Comparison of ENCODE assay signal across 1 cellular context in genomic region chr4:139176299-139177048, GRCh38.
TF ChIP-seq lines count a peak whose summit lies in the region.

No MANE protein-coding gene starts in this region.

TF ChIP-seq in K562, 482 proteins besides CTCF, POLR2A, EP300 and RAD21 (continued from another document and continues in another):
- TF ChIP-seq ZNF766 (CRISPR knock-in tag; conservative IDR thresholded peaks at IDR 0.05), result no peak
- no peak for TF ChIP-seq ZNF609 (CRISPR knock-in tag; IDR thresholded peaks at IDR 0.05; ENCODE audit: borderline replicate concordance)
- no peak for TF ChIP-seq GABPB1 (CRISPR knock-in tag; IDR thresholded peaks at IDR 0.05)
- TF ChIP-seq FIP1L1 (IDR thresholded peaks at IDR 0.05; ENCODE audit: low read depth, low read length, poor library complexity, severe bottlenecking), result peak; percentile 89
- no peak for TF ChIP-seq ZNF589 (CRISPR knock-in tag; IDR thresholded peaks at IDR 0.05; ENCODE audit: low read depth)
- TF ChIP-seq C11orf30 (IDR thresholded peaks at IDR 0.05; ENCODE audit: low read depth), result no peak
- TF ChIP-seq FOXO4 (CRISPR knock-in tag; IDR thresholded peaks at IDR 0.05), result no peak
- TF ChIP-seq TCF7 (IDR thresholded peaks at IDR 0.05; ENCODE audit: borderline replicate concordance), result no peak
- 0 out of 2 replicates have a peak, but pooled peaks have one; percentile 23 for TF ChIP-seq TAF7 (tag; IDR thresholded peaks at IDR 0.05)
- TF ChIP-seq SRSF9 (IDR thresholded peaks at IDR 0.05; ENCODE audit: borderline replicate concordance, low read depth, low read length), result no peak
- TF ChIP-seq RBM15 (IDR thresholded peaks at IDR 0.05; ENCODE audit: insufficient read depth, low read length), result no peak
- peak; percentile 64 for TF ChIP-seq HNRNPLL (IDR thresholded peaks at IDR 0.05; ENCODE audit: low read depth, low read length, poor library complexity, severe bottlenecking)
- no peak for TF ChIP-seq ZNF584 (CRISPR knock-in tag; IDR thresholded peaks at IDR 0.05; ENCODE audit: low read depth)
- no peak for TF ChIP-seq POLR3G (IDR thresholded peaks at IDR 0.05; ENCODE audit: extremely low read depth, insufficient read length, insufficient replicate concordance)
- no peak for TF ChIP-seq ZNF407 (IDR thresholded peaks at IDR 0.05; ENCODE audit: low read depth)
- no peak for TF ChIP-seq ZNF121 (CRISPR knock-in tag; conservative IDR thresholded peaks at IDR 0.05)
- no peak for TF ChIP-seq PTRF (tag; IDR thresholded peaks at IDR 0.05)
- peak; percentile 67; the same call in 1 of the 2 replicates for TF ChIP-seq ZNF263 (CRISPR knock-in tag; IDR thresholded peaks at IDR 0.05; ENCODE audit: borderline replicate concordance)
- TF ChIP-seq GTF2F1 (IDR thresholded peaks at IDR 0.05; ENCODE audit: low read depth, low read length), result no peak
- TF ChIP-seq STAT5B (CRISPR knock-in tag; IDR thresholded peaks at IDR 0.05), result no peak
- TF ChIP-seq GATAD2B (IDR thresholded peaks at IDR 0.05; ENCODE audit: borderline replicate concordance), result no peak
- TF ChIP-seq CEBPB (tag; IDR thresholded peaks at IDR 0.05), result no peak
- TF ChIP-seq MAFF (IDR thresholded peaks at IDR 0.05; ENCODE audit: low read length), result no peak
- TF ChIP-seq ATF6 (CRISPR knock-in tag; IDR thresholded peaks at IDR 0.05), result no peak
- no peak for TF ChIP-seq DLX4 (CRISPR knock-in tag; IDR thresholded peaks at IDR 0.05)
- TF ChIP-seq SAFB (IDR thresholded peaks at IDR 0.05; ENCODE audit: borderline replicate concordance, low read depth, low read length), result peak; percentile 37; the same call in 1 of the 2 replicates
- no peak for TF ChIP-seq FOXJ2 (tag; IDR thresholded peaks at IDR 0.05)
- no peak for TF ChIP-seq GTF2A2 (tag; IDR thresholded peaks at IDR 0.05)
- TF ChIP-seq THRA (IDR thresholded peaks at IDR 0.05), result no peak
- peak; percentile 93 for TF ChIP-seq CCNT2 (IDR thresholded peaks at IDR 0.05; ENCODE audit: borderline replicate concordance, extremely low read depth, insufficient read length, low read depth, low read length)
- TF ChIP-seq SLC30A9 (CRISPR knock-in tag; IDR thresholded peaks at IDR 0.05), result no peak
- no peak for TF ChIP-seq HNRNPK (IDR thresholded peaks at IDR 0.05; ENCODE audit: low read depth, low read length, poor library complexity, severe bottlenecking)
- TF ChIP-seq RB1 (IDR thresholded peaks at IDR 0.05; ENCODE audit: low read depth), result peak; percentile 54; the same call in 1 of the 2 replicates
- no peak; the same call in 1 of the 2 replicates for TF ChIP-seq DPF2 (IDR thresholded peaks at IDR 0.05)
- TF ChIP-seq E2F3 (CRISPR knock-in tag; IDR thresholded peaks at IDR 0.05), result no peak
- 0 out of 2 replicates have a peak, but pooled peaks have one; percentile 26 for TF ChIP-seq KLF13 (tag; IDR thresholded peaks at IDR 0.05; ENCODE audit: borderline replicate concordance, low read depth)
- no peak for TF ChIP-seq CBFA2T2 (conservative IDR thresholded peaks at IDR 0.05)
- TF ChIP-seq CREB3 (tag; conservative IDR thresholded peaks at IDR 0.05; ENCODE audit: low read depth), result no peak
- TF ChIP-seq SIRT6 (IDR thresholded peaks at IDR 0.05; ENCODE audit: low read depth, low read length), result no peak
- no peak for TF ChIP-seq E2F4 (CRISPR knock-in tag; IDR thresholded peaks at IDR 0.05; ENCODE audit: low read depth)
- peak; percentile 55; the same call in 1 of the 2 replicates for TF ChIP-seq KLF16 (IDR thresholded peaks at IDR 0.05)
- TF ChIP-seq ID3 (CRISPR knock-in tag; IDR thresholded peaks at IDR 0.05), result no peak
- TF ChIP-seq ID3 (tag; IDR thresholded peaks at IDR 0.05), result no peak
